ENCODE assay signal across 12 cellular contexts in the genomic region with DNA sequence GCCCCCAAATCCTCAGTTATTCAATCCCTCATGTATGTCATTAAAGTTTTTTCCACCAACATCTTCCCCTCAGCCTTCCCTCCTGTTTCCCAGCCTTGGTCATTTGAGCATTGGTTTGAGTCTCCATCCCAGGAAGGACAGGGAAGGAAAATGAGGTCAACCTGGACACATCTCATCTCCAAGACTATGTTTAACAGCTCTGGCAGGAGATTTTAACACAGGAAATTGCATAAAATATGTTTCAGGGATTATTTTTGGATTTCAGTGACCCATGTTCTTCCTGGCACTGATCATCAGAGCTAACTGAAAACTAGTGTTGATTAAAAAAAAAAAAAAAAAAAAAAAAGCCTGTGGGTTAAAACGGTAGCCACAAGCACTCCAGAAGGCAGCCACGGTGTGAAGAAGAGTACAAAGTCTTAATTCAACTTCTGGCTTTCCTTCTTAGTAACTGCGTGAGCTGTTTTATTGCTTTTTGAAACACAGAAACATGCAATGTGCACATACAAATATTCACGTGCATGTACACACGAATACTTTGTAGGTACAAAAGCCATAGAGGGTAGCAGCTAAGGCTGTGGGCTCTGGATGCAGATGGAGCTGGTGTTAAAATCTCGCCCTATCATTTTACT.
"Had no signal": no experiment of that assay in that cellular context is flagged by ENCODE, and none has a peak within 500 bp of the region (broad histone marks: within the 10 kb centered on the region; RNA-seq: fewer than 3 reads in every experiment).

No MANE protein-coding gene starts in this region.

- H3K4me1 Mint-ChIP-seq: activated naive CD8-positive, alpha-beta T cell treated with anti-CD3 and anti-CD28 coated beads, Interleukin-2, amount 50 U/mL, for 24 hours; central memory CD8-positive, alpha-beta T cell; T-cell had no signal

- ATAC-seq: activated naive CD8-positive, alpha-beta T cell treated with anti-CD3 and anti-CD28 coated beads, Interleukin-2, amount 50 U/mL, for 24 hours; mucosa of descending colon; naive thymus-derived CD8-positive, alpha-beta T cell; T-cell had no signal

- H3K9me3 ChIP-seq: mucosa of descending colon, sigmoid colon, upper lobe of left lung had no signal

- H3K9me3 Mint-ChIP-seq: activated naive CD8-positive, alpha-beta T cell treated with anti-CD3 and anti-CD28 coated beads, Interleukin-2, amount 50 U/mL, for 24 hours; activated T-helper 1 cell treated with anti-CD3 and anti-CD28 coated beads, Interleukin-12 subunit alpha, Interleukin-12 subunit beta, Interleukin-2, Interleukin-4 antibody, amounts not matched to agents 30 ng/mL and 10 ng/mL and 1 ng/mL, durations not matched to agents 14 hours and 24 hours and 36 hours; central memory CD8-positive, alpha-beta T cell; T-cell had no signal

- H3K27me3 Mint-ChIP-seq: activated naive CD8-positive, alpha-beta T cell treated with anti-CD3 and anti-CD28 coated beads, Interleukin-2, amount 50 U/mL, for 24 hours; central memory CD8-positive, alpha-beta T cell; T-cell had no signal

- H3K4me3 Mint-ChIP-seq: activated naive CD8-positive, alpha-beta T cell treated with anti-CD3 and anti-CD28 coated beads, Interleukin-2, amount 50 U/mL, for 24 hours; activated T-helper 1 cell treated with anti-CD3 and anti-CD28 coated beads, Interleukin-12 subunit alpha, Interleukin-12 subunit beta, Interleukin-2, Interleukin-4 antibody, amounts not matched to agents 30 ng/mL and 10 ng/mL and 1 ng/mL, durations not matched to agents 14 hours and 24 hours and 36 hours; central memory CD8-positive, alpha-beta T cell; naive thymus-derived CD8-positive, alpha-beta T cell; T-cell had no signal

- H3K36me3 ChIP-seq: sigmoid colon, upper lobe of left lung had no signal

- H3K27ac Mint-ChIP-seq: activated naive CD8-positive, alpha-beta T cell treated with anti-CD3 and anti-CD28 coated beads, Interleukin-2, amount 50 U/mL, for 24 hours; activated T-helper 1 cell treated with anti-CD3 and anti-CD28 coated beads, Interleukin-12 subunit alpha, Interleukin-12 subunit beta, Interleukin-2, Interleukin-4 antibody, amounts not matched to agents 30 ng/mL and 10 ng/mL and 1 ng/mL, durations not matched to agents 14 hours and 24 hours and 36 hours; naive thymus-derived CD8-positive, alpha-beta T cell; T-cell had no signal

- H3K27me3 ChIP-seq: sigmoid colon, upper lobe of left lung had no signal

- H3K36me3 Mint-ChIP-seq: naive thymus-derived CD8-positive, alpha-beta T cell; T-cell had no signal

- H3K4me3 ChIP-seq: mucosa of descending colon, sigmoid colon, upper lobe of left lung had no signal

- DNase-seq: activated CD4-positive, alpha-beta T cell treated with anti-CD3 and anti-CD28 coated beads for 4 hours; activated naive CD4-positive, alpha-beta T cell; activated naive CD8-positive, alpha-beta T cell treated with anti-CD3 and anti-CD28 coated beads, Interleukin-2, amount 50 U/mL, for 24 hours; glutamatergic neuron; mucosa of descending colon; naive thymus-derived CD8-positive, alpha-beta T cell; sigmoid colon; stimulated activated naive CD4-positive, alpha-beta T cell treated with Interleukin-2 at 50 U/mL for 16 hours; upper lobe of left lung had no signal

- H3K27ac ChIP-seq: upper lobe of left lung had no signal

- H3K4me1 ChIP-seq: sigmoid colon had no signal
